Comparison of ENCODE assay signal across 8 cellular contexts in genomic region chr3:104564045-104564643, GRCh38.
DNase-seq lines count a peak whose midpoint lies in the region; ATAC-seq and TF ChIP-seq lines count a peak whose summit lies in the region.

No MANE protein-coding gene starts in this region.

- H3K9me3 ChIP-seq in fibroblast of lung (ENCODE audit: control insufficient read depth, insufficient read depth, low read depth, low read length) (no peaks in the 10 kb centered on the region), psoas muscle (no peaks in the 10 kb centered on the region), neuronal stem cell (replicated peaks in 1 of 2; ENCODE audit: control insufficient read depth in 2 of 2, insufficient read depth in 1 of 2, low read depth in 1 of 2, low read length in 2 of 2) (no peaks in the 10 kb centered on the region)

- no peaks in the 10 kb centered on the region for H3K27me3 ChIP-seq in fibroblast of lung (ENCODE audit: control insufficient read depth, insufficient read depth, low read length)
- H3K27me3 ChIP-seq in psoas muscle (ENCODE audit: insufficient read depth in 3 of 3, low read length in 2 of 3) = no peaks in the 10 kb centered on the region
- H3K27me3 ChIP-seq in neuronal stem cell (ENCODE audit: control insufficient read depth in 3 of 3, insufficient read depth in 3 of 3, low read depth in 1 of 3, low read length in 3 of 3) = no peaks in the 10 kb centered on the region

- H2BK12ac ChIP-seq in neuronal stem cell (ENCODE audit: low read length) = no peak overlapping the region

- H3K79me2 ChIP-seq in fibroblast of lung (ENCODE audit: control insufficient read depth, insufficient read depth, low read length) = no peaks in the 10 kb centered on the region

- DNase-seq in NCI-H82 (lab: John Stamatoyannopoulos, UW) = peak; percentile 77
- DNase-seq in NCI-H82 treated with DMSO at 0.1 percent for 48 hours (lab: John Stamatoyannopoulos, UW; ENCODE audit: unreplicated experiment) = no peak
- DNase-seq in NCI-H69 (lab: John Stamatoyannopoulos, UW) = peak; percentile 51
- peak; percentile 9 for DNase-seq in activated CD8-positive, alpha-beta memory T cell treated with anti-CD3 and anti-CD28 coated beads, Interleukin-2, amount 50 U/mL, for 24 hours (ENCODE audit: extremely low read depth)
- DNase-seq in fibroblast of lung (ENCODE audit: low read depth in 2 of 2) = peak; percentile 14 to 54
- DNase-seq in psoas muscle = no peak
- DNase-seq in neuronal stem cell (ENCODE audit: low spot score) = no peak

- no peaks in the 10 kb centered on the region for H3K4me1 ChIP-seq in fibroblast of lung (ENCODE audit: control insufficient read depth, extremely low read depth, insufficient read depth, low read length)
- H3K4me1 ChIP-seq in psoas muscle = no peaks in the 10 kb centered on the region
- no peaks in the 10 kb centered on the region for H3K4me1 ChIP-seq in neuronal stem cell (ENCODE audit: control insufficient read depth in 2 of 2, insufficient read depth in 1 of 2, low read depth in 1 of 2, low read length in 2 of 2)

- no peaks in the 10 kb centered on the region for H3K36me3 ChIP-seq in fibroblast of lung (ENCODE audit: control insufficient read depth, insufficient read depth, low read length)
- no peaks in the 10 kb centered on the region for H3K36me3 ChIP-seq in psoas muscle (ENCODE audit: insufficient read depth in 1 of 2, low read depth in 1 of 2)
- H3K36me3 ChIP-seq in neuronal stem cell (replicated peaks in 1 of 2; ENCODE audit: control insufficient read depth in 2 of 2, insufficient read depth in 2 of 2, low read length in 2 of 2) = no peaks in the 10 kb centered on the region

- H3K23ac ChIP-seq in neuronal stem cell (ENCODE audit: low read depth, low read length, poor library complexity) = no peak overlapping the region

- H4K20me1 ChIP-seq in fibroblast of lung (ENCODE audit: control insufficient read depth, extremely low read depth, insufficient read depth, low read length) = no peaks in the 10 kb centered on the region

- no peak overlapping the region for H2AFZ ChIP-seq in fibroblast of lung (ENCODE audit: low read length)
- H2AFZ ChIP-seq in neuronal stem cell (ENCODE audit: low read length) = no peak overlapping the region

- H3K27ac ChIP-seq in fibroblast of lung (ENCODE audit: insufficient read depth, low read length) = no peak overlapping the region
- H3K27ac ChIP-seq in psoas muscle = no peak overlapping the region
- H3K27ac ChIP-seq in neuronal stem cell (replicated peaks; ENCODE audit: low read length) = no peak overlapping the region

- H3K9ac ChIP-seq in fibroblast of lung (ENCODE audit: insufficient read depth, low read length) = no peak overlapping the region
- no peak overlapping the region for H3K9ac ChIP-seq in neuronal stem cell (ENCODE audit: low read depth, low read length, poor library complexity)

- no peak for ATAC-seq in psoas muscle
- no peak for ATAC-seq in HG03025 (IDR thresholded peaks at IDR 0.05; ENCODE audit: low FRiP score, unreplicated experiment)

- H3K79me1 ChIP-seq in neuronal stem cell (ENCODE audit: low read depth, low read length) = no peaks in the 10 kb centered on the region

- no peak overlapping the region for H2BK5ac ChIP-seq in neuronal stem cell (ENCODE audit: low read length)

- peak; percentile 65 to 68 for TF ChIP-seq CTCF in fibroblast of lung (conservative IDR thresholded peaks at IDR 0.05 in 1 of 2, IDR thresholded peaks at IDR 0.05 in 1 of 2; ENCODE audit: low read depth in 1 of 2, low read length in 2 of 2)
- TF ChIP-seq CTCF in psoas muscle (IDR thresholded peaks at IDR 0.05) = peak; percentile 40

- WGBS in psoas muscle, 3 donors = 61 to 66% (median 64%) methylated on average over 6 of the region's 6 CpGs
- WGBS in neuronal stem cell (ENCODE audit: extremely low coverage in 2 of 2, insufficient read length in 2 of 2, insufficient replicate concordance in 1 of 2), 2 donors = no CpG with 5 or more reads among the region's 6 CpGs

- H4K8ac ChIP-seq in neuronal stem cell (ENCODE audit: low read depth, low read length) = no peak overlapping the region

- no peak overlapping the region for H2AK5ac ChIP-seq in neuronal stem cell (ENCODE audit: low read depth, low read length)

- H3K4ac ChIP-seq in neuronal stem cell (ENCODE audit: low read length) = no peak overlapping the region

- H4K91ac ChIP-seq in neuronal stem cell (ENCODE audit: low read depth, low read length, poor library complexity) = no peak overlapping the region

- no peak overlapping the region for H3K18ac ChIP-seq in neuronal stem cell (ENCODE audit: low read length)

- H2BK120ac ChIP-seq in neuronal stem cell (ENCODE audit: low read depth, low read length) = no peak overlapping the region

- no peak overlapping the region for H2BK15ac ChIP-seq in neuronal stem cell (ENCODE audit: low read length)

- H3K4me2 ChIP-seq in fibroblast of lung (ENCODE audit: extremely low read depth, insufficient read depth, low read length) = no peak overlapping the region
- H3K4me2 ChIP-seq in neuronal stem cell (ENCODE audit: insufficient read depth, low read length, poor library complexity, severe bottlenecking) = no peak overlapping the region

- intact Hi-C loops in psoas muscle (cut with DNase I) = no loop called here

- H3K14ac ChIP-seq in neuronal stem cell (ENCODE audit: low read length) = no peak overlapping the region

- H3K4me3 ChIP-seq in fibroblast of lung (replicated peaks in 1 of 4; ENCODE audit: control extremely low read depth in 1 of 4, insufficient read depth in 1 of 4, low read depth in 3 of 4, low read length in 4 of 4) (no peak overlapping the region), psoas muscle (no peak overlapping the region), neuronal stem cell (ENCODE audit: low read length in 2 of 2) (no peak overlapping the region)

Comparison
In these comparisons a context has a peak if more than half of its experiments do, and no peak if none do; other contexts are left out.
1. DNase-seq: peak in NCI-H82 (single experiment), NCI-H69 (single experiment), activated CD8-positive, alpha-beta memory T cell treated with anti-CD3 and anti-CD28 coated beads, Interleukin-2, amount 50 U/mL, for 24 hours (single experiment) and fibroblast of lung (2 of 2); none in NCI-H82 treated with DMSO at 0.1 percent for 48 hours (single experiment), psoas muscle (0 of 2) and neuronal stem cell (single experiment).